ENCODE assay signal across 19 cellular contexts in the genomic region with DNA sequence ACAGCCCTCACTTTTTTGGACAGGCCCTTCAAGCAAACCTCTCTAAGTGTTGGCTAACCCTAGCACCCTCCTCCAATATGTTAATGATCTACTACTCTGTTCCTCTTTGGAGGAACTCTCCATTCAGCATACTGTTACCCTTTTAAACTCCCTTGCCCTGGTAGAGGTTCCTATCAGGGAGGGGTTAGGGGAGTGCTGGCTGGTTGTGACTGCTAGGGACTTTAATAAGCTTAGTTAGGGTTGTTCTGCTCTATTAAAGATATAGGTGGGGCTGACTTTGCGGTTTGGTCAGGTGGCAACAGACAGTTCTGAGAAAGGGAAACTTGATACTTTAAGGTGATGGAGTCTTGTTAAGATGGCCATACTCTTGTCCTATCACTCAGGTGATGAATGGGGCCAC.
A peak's percentile ranks its signal among the peaks of the same experiment; 100 is the strongest.
DNase-seq lines count a peak whose midpoint lies in the region; ATAC-seq lines count a peak whose summit lies in the region.
"Had no signal": no experiment of that assay in that cellular context is flagged by ENCODE, and none has a peak within 500 bp of the region (broad histone marks: within the 10 kb centered on the region; RNA-seq: fewer than 3 reads in every experiment).

No MANE protein-coding gene starts in this region.

- H3K4me3 Mint-ChIP-seq in T-helper 17 cell = no peak overlapping the region
- H3K4me3 Mint-ChIP-seq: GM23338 had no signal

- DNase-seq in renal cortical epithelial cell (ENCODE audit: low read depth) (peak; percentile 60), NCI-H2227 treated with DMSO at 0.1 percent for 48 hours (lab: John Stamatoyannopoulos, UW) (no peak), T-helper 17 cell (no peak)
- DNase-seq in stimulated activated CD4-positive, alpha-beta T cell treated with anti-CD3 and anti-CD28 coated beads, Interleukin-12 subunit alpha, Interleukin-12 subunit beta, amount 100 ng/mL, for 4 hours = no peak
- DNase-seq: DND-41, KBM-7, NCI-H1417 treated with DMSO at 0.1 percent for 48 hours, NCI-H2029, NCI-H2171, NCI-H774, T1000 had no signal

- H3K27me3 Mint-ChIP-seq in T-helper 17 cell = no peaks in the 10 kb centered on the region

- H3K36me3 Mint-ChIP-seq in T-helper 17 cell (ENCODE audit: low read depth) = no peaks in the 10 kb centered on the region

- ATAC-seq in GM18870 (IDR thresholded peaks at IDR 0.05; ENCODE audit: unreplicated experiment) = peak; percentile 63
- peak; percentile 58 for ATAC-seq in GM21619 (IDR thresholded peaks at IDR 0.05; ENCODE audit: unreplicated experiment)
- peak; percentile 61 for ATAC-seq in HG03520 (IDR thresholded peaks at IDR 0.05; ENCODE audit: unreplicated experiment)
- ATAC-seq in GM19397 (IDR thresholded peaks at IDR 0.05; ENCODE audit: unreplicated experiment) = no peak
- ATAC-seq in T-helper 17 cell = no peak
- ATAC-seq: HCT116, Panc1, Right ventricle myocardium inferior had no signal

- H3K9me3 ChIP-seq in T-helper 17 cell (ENCODE audit: control insufficient read depth, low read length, poor library complexity, severe bottlenecking) = no peaks in the 10 kb centered on the region

- H3K4me1 Mint-ChIP-seq in T-helper 17 cell = no peaks in the 10 kb centered on the region

- no peak overlapping the region for H3K27ac Mint-ChIP-seq in T-helper 17 cell
- H3K27ac Mint-ChIP-seq: GM23338 had no signal

Comparison
In these comparisons a context has a peak if more than half of its experiments do, and no peak if none do; other contexts are left out.
1. ATAC-seq: peak in GM18870 (single experiment), GM21619 (single experiment) and HG03520 (single experiment); none in GM19397 (single experiment) and T-helper 17 cell (single experiment).